Comparison of ENCODE assay signal across 9 cellular contexts in genomic region chr2:172101707-172102158, GRCh38. TPM values are rescaled to one million over a fixed set of nuclear protein-coding genes. Genes with fewer than 3 reads are reported as not detected.
DNase-seq lines count a peak whose midpoint lies in the region; ATAC-seq and TF ChIP-seq lines count a peak whose summit lies in the region.
"Had no signal": no experiment of that assay in that cellular context is flagged by ENCODE, and none has a peak within 500 bp of the region (broad histone marks: within the 10 kb centered on the region; RNA-seq: fewer than 3 reads in every experiment).

No MANE protein-coding gene starts in this region.

- H3K36me3 ChIP-seq in Peyer's patch, result no peaks in the 10 kb centered on the region
- H3K36me3 ChIP-seq in esophagus muscularis mucosa, result no peaks in the 10 kb centered on the region

- H3K4me3 ChIP-seq in right cardiac atrium (ENCODE audit: low read length) (peak overlapping the region; percentile 53), Peyer's patch (peak overlapping the region in 3 of 4 donors; percentile 48 to 58 (median 55)), esophagus muscularis mucosa (peak overlapping the region; percentile 50 to 63 (median 54)), skin epidermis (peak overlapping the region; percentile 23 to 59 (median 53))

- ATAC-seq in right cardiac atrium (no peak), GM21717 (IDR thresholded peaks at IDR 0.05; ENCODE audit: unreplicated experiment) (no peak), HG03571 (IDR thresholded peaks at IDR 0.05; ENCODE audit: unreplicated experiment) (no peak)

- H3K4me1 ChIP-seq in right cardiac atrium (ENCODE audit: control insufficient read depth, insufficient read depth, low read length), result peaks cover 12% of the 10 kb centered on the region
- H3K4me1 ChIP-seq in Peyer's patch, result peaks cover 0 to 71% (median 31%) of the 10 kb centered on the region in 4 donors
- peaks cover 62 to 75% (median 73%) of the 10 kb centered on the region in 4 donors for H3K4me1 ChIP-seq in esophagus muscularis mucosa

- no peak for TF ChIP-seq EP300 in esophagus muscularis mucosa (IDR thresholded peaks at IDR 0.05)

- H3K27me3 ChIP-seq in right cardiac atrium (ENCODE audit: control insufficient read depth, insufficient read depth), result no peaks in the 10 kb centered on the region
- peaks cover 0 to 76% of the 10 kb centered on the region in 2 donors for H3K27me3 ChIP-seq in Peyer's patch
- H3K27me3 ChIP-seq in esophagus muscularis mucosa, result peaks cover 60 to 100% (median 100%) of the 10 kb centered on the region in 4 donors

- peak in 1 of 3 donors; percentile 30 for DNase-seq in right cardiac atrium
- no peak for DNase-seq in cardiac septum (ENCODE audit: low spot score)
- DNase-seq in Peyer's patch, result peak in 1 of 3 donors; percentile 56
- no peak for DNase-seq in esophagus muscularis mucosa (ENCODE audit: extremely low spot score)
- DNase-seq in GDM1 (lab: John Stamatoyannopoulos, UW), result no peak

- 2% methylated on average over 27 of the region's 27 CpGs for WGBS in right cardiac atrium
- WGBS in esophagus muscularis mucosa, result 4% methylated on average over 26 of the region's 27 CpGs

- H3K9me3 ChIP-seq in right cardiac atrium (ENCODE audit: control insufficient read depth, low read length) (no peaks in the 10 kb centered on the region), Peyer's patch (no peaks in the 10 kb centered on the region), esophagus muscularis mucosa (no peaks in the 10 kb centered on the region)

- no peak overlapping the region for H3K27ac ChIP-seq in right cardiac atrium (ENCODE audit: low read length)
- H3K27ac ChIP-seq in Peyer's patch, result no peak overlapping the region
- no peak overlapping the region for H3K27ac ChIP-seq in esophagus muscularis mucosa (replicated peaks in 1 of 4)
- peak overlapping the region in 3 of 21 experiments; percentile 41 to 71 (median 49) for H3K27ac ChIP-seq in skin epidermis

- intact Hi-C loops in right cardiac atrium (cut with DNase I) (loop anchor here in 3 of 4 donors (5.0 to 10.0 kb wide), 3 partner anchors 289 to 507 kb away; no protein-coding TSS in a partner anchor), cardiac septum (cut with DNase I) (loop anchor here (5.0 to 10.0 kb wide), 3 partner anchors 289 to 507 kb away; no protein-coding TSS in a partner anchor), esophagus muscularis mucosa (cut with DNase I) (loop anchor here (5.0 to 10.0 kb wide), 3 partner anchors 289 to 507 kb away; no protein-coding TSS in a partner anchor)

- no peak for TF ChIP-seq POLR2A in Peyer's patch (IDR thresholded peaks at IDR 0.05)
- TF ChIP-seq POLR2A in esophagus muscularis mucosa (IDR thresholded peaks at IDR 0.05; ENCODE audit: low read depth), result no peak

- TF ChIP-seq CTCF in Peyer's patch (IDR thresholded peaks at IDR 0.05) (no peak), esophagus muscularis mucosa (IDR thresholded peaks at IDR 0.05) (no peak)

RNA-seq across cellular contexts. Expression of gene DLX2, which starts 1.0 kb away (rescaled TPM):
- total RNA-seq in right cardiac atrium (not detected), cardiac septum (not detected), Peyer's patch (not detected), esophagus muscularis mucosa (not detected)
- not detected for polyA plus RNA-seq in right cardiac atrium

RNA-seq across cellular contexts. Expression of gene DLX1, which starts 16.4 kb away (rescaled TPM):
- under 1 TPM in 2 of 4 donors, not detected in 2; 0.18 to 0.23 TPM for total RNA-seq in right cardiac atrium
- 0.23 TPM for polyA plus RNA-seq in right cardiac atrium
- not detected for total RNA-seq in cardiac septum
- not detected for total RNA-seq in Peyer's patch
- under 1 TPM in 3 of 4 donors, not detected in 1; 0.17 to 0.83 (median 0.23) TPM for total RNA-seq in esophagus muscularis mucosa
- total RNA-seq: glomerular endothelial cell had no signal
